ENCODE assay signal across 9 cellular contexts in the genomic region with DNA sequence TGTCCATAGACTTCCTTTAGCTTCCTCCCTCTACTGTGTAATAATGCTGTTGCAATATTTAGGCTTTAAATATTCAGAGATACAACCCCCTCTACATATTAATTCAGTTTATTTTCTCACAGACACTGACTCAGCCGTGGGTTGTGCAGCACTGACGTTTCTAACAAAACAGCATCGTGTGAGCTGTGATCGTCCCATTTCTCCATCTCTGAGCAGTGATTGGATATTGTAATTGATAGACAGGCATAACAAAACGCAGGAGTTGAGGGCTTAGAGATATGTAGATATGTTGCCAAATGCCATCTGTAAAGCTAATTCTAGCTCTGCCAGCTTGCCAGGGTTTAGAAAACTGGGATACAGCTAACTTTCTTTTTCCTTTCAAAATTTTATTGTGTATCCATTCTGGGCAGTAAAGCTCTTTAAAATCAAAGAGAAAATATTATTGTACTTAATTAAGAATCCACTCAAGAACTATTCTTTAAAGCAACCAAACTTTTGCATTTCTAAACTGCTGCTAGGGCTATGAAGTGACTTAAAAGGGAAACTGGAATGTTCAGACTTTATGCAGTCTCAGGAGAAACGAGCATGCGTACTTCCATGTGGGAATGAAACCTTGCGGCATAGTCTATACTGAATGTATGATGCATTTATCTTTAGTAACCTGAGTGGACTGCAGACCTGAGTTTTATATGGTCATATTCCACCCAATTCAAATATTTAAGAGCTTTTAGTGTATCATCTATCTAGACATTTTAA. TPM values are rescaled to one million over a fixed set of nuclear protein-coding genes. Genes with fewer than 3 reads are reported as not detected.
A peak's percentile ranks its signal among the peaks of the same experiment; 100 is the strongest.
DNase-seq lines count a peak whose midpoint lies in the region; ATAC-seq and TF ChIP-seq lines count a peak whose summit lies in the region.
"Had no signal": no experiment of that assay in that cellular context is flagged by ENCODE, and none has a peak within 500 bp of the region (broad histone marks: within the 10 kb centered on the region; RNA-seq: fewer than 3 reads in every experiment).

No MANE protein-coding gene starts in this region.

- H3K27me3 ChIP-seq in lung (ENCODE audit: control insufficient read depth, insufficient read depth) = no peaks in the 10 kb centered on the region

- H3K4me1 ChIP-seq in lung (ENCODE audit: control insufficient read depth in 2 of 2, insufficient read depth in 2 of 2, low read length in 2 of 2) = peaks cover 0 to 10% of the 10 kb centered on the region in 2 donors

- no peaks in the 10 kb centered on the region for H3K9me3 Mint-ChIP-seq in stimulated activated naive B cell treated with anti-CD40 and anti-IgM and Interleukin-4, amounts not matched to agents 10 μg/mL and 1 μg/mL and 100 μg/mL, for 72 hours
- H3K9me3 Mint-ChIP-seq: memory B cell had no signal

- ATAC-seq in lung (ENCODE audit: insufficient read depth, low FRiP score) (peak; percentile 90), HG03571 (IDR thresholded peaks at IDR 0.05; ENCODE audit: unreplicated experiment) (no peak)
- no peak for ATAC-seq in stimulated activated naive B cell treated with anti-CD40 and anti-IgM and Interleukin-4, amounts not matched to agents 10 μg/mL and 1 μg/mL and 100 μg/mL, for 72 hours (replicated peaks)

- DNase-seq in EL = peak; percentile 92
- peak; percentile 40 for DNase-seq in NCI-H2227 treated with DMSO at 0.1 percent for 48 hours (lab: John Stamatoyannopoulos, UW)
- DNase-seq in coronary artery (ENCODE audit: low spot score) = no peak
- peak; percentile 35 for DNase-seq in lung (ENCODE audit: low spot score)
- DNase-seq in NCI-H1092 treated with DMSO at 0.1 percent for 48 hours (lab: John Stamatoyannopoulos, UW) = no peak
- no peak for DNase-seq in NCI-H146 (lab: John Stamatoyannopoulos, UW)
- no peak for DNase-seq in stimulated activated naive B cell treated with anti-CD40 and anti-IgM and Interleukin-4, amounts not matched to agents 10 μg/mL and 1 μg/mL and 100 μg/mL, for 72 hours

- 41 to 62% methylated on average over 8 of the region's 8 CpGs for WGBS in lung, 2 donors

- H3K27ac ChIP-seq in coronary artery (peak overlapping the region; percentile 24 to 72), lung (ENCODE audit: low read depth in 1 of 2, low read length in 1 of 2) (no peak overlapping the region)

- peaks cover 5 to 13% of the 10 kb centered on the region in 2 donors for H3K36me3 Mint-ChIP-seq in stimulated activated naive B cell treated with anti-CD40 and anti-IgM and Interleukin-4, amounts not matched to agents 10 μg/mL and 1 μg/mL and 100 μg/mL, for 72 hours

- H3K4me3 ChIP-seq in coronary artery = peak overlapping the region; percentile 58
- H3K4me3 ChIP-seq in lung = no peak overlapping the region

- peaks cover 14 to 27% of the 10 kb centered on the region in 2 donors for H3K4me1 Mint-ChIP-seq in stimulated activated naive B cell treated with anti-CD40 and anti-IgM and Interleukin-4, amounts not matched to agents 10 μg/mL and 1 μg/mL and 100 μg/mL, for 72 hours

- no peaks in the 10 kb centered on the region for H3K36me3 ChIP-seq in lung (ENCODE audit: control insufficient read depth in 2 of 2, insufficient read depth in 2 of 2, low read length in 2 of 2)

- no peak overlapping the region for H3K4me3 Mint-ChIP-seq in stimulated activated naive B cell treated with anti-CD40 and anti-IgM and Interleukin-4, amounts not matched to agents 10 μg/mL and 1 μg/mL and 100 μg/mL, for 72 hours
- H3K4me3 Mint-ChIP-seq: memory B cell had no signal

- TF ChIP-seq CTCF in coronary artery (IDR thresholded peaks at IDR 0.05) (no peak), lung (IDR thresholded peaks at IDR 0.05; ENCODE audit: control extremely low read depth, extremely low read depth) (no peak)

- no peaks in the 10 kb centered on the region for H3K27me3 Mint-ChIP-seq in stimulated activated naive B cell treated with anti-CD40 and anti-IgM and Interleukin-4, amounts not matched to agents 10 μg/mL and 1 μg/mL and 100 μg/mL, for 72 hours
- H3K27me3 Mint-ChIP-seq: memory B cell had no signal

- no peaks in the 10 kb centered on the region for H3K9me3 ChIP-seq in lung (ENCODE audit: control insufficient read depth in 2 of 2, insufficient read depth in 1 of 2, low read length in 1 of 2)

- no peak overlapping the region for H3K27ac Mint-ChIP-seq in stimulated activated naive B cell treated with anti-CD40 and anti-IgM and Interleukin-4, amounts not matched to agents 10 μg/mL and 1 μg/mL and 100 μg/mL, for 72 hours
- H3K27ac Mint-ChIP-seq: memory B cell had no signal

RNA-seq across cellular contexts. Expression of gene BTBD10, which starts 22.7 kb away (rescaled TPM):
- total RNA-seq in lung = 10 to 100 TPM; 22.6 to 51.5 TPM
- polyA plus RNA-seq in lung = 10 to 100 TPM in 1 of 2 donors, 1 to 10 TPM in 1; 9.9 to 19.8 TPM

RNA-seq across cellular contexts. Expression of gene PTH, which starts 55.5 kb away (rescaled TPM):
- not detected for total RNA-seq in lung
- polyA plus RNA-seq in lung = not detected

Comparison
In these comparisons a context has a peak if more than half of its experiments do, and no peak if none do; other contexts are left out.
1. DNase-seq: peak in EL (single experiment), NCI-H2227 treated with DMSO at 0.1 percent for 48 hours (single experiment) and lung (single experiment); none in coronary artery (single experiment), NCI-H1092 treated with DMSO at 0.1 percent for 48 hours (single experiment), NCI-H146 (single experiment) and stimulated activated naive B cell treated with anti-CD40 and anti-IgM and Interleukin-4, amounts not matched to agents 10 μg/mL and 1 μg/mL and 100 μg/mL, for 72 hours (single experiment).
2. H3K27ac ChIP-seq: peak in coronary artery (2 of 2); none in lung (0 of 2).